ENCODE assay signal across 10 cellular contexts in genomic region chr4:150769235-150769634, GRCh38.
A peak's percentile ranks its signal among the peaks of the same experiment; 100 is the strongest.
DNase-seq lines count a peak whose midpoint lies in the region; FAIRE-seq and TF ChIP-seq lines count a peak whose summit lies in the region.
"Had no signal": no experiment of that assay in that cellular context is flagged by ENCODE, and none has a peak within 500 bp of the region (broad histone marks: within the 10 kb centered on the region; RNA-seq: fewer than 3 reads in every experiment).

No MANE protein-coding gene starts in this region.

- no peak for FAIRE-seq in bronchial epithelial cell (lab: Jason Lieb, UNC)

- DNase-seq in GM12865 (ENCODE audit: low read depth), result peak; percentile 14
- peak; percentile 68 for DNase-seq in MV-4-11 (lab: John Stamatoyannopoulos, UW)
- DNase-seq in bronchial epithelial cell (ENCODE audit: low read depth), result peak; percentile 78
- peak; percentile 36 for DNase-seq in non-pigmented ciliary epithelial cell (ENCODE audit: low read depth)
- no peak for DNase-seq in NCI-H1105 (lab: John Stamatoyannopoulos, UW)
- no peak for DNase-seq in cerebellum (ENCODE audit: low spot score)
- no peak for DNase-seq in head of caudate nucleus
- DNase-seq in NCI-H1048 (lab: John Stamatoyannopoulos, UW), result no peak
- DNase-seq: central memory CD4-positive, alpha-beta T cell; NCI-H1436 had no signal

- no peaks in the 10 kb centered on the region for H3K36me3 ChIP-seq in bronchial epithelial cell (ENCODE audit: control insufficient read depth, insufficient read depth, low read length)

- H3K4me3 ChIP-seq in GM12865 (ENCODE audit: low read depth, low read length) (no peak overlapping the region), bronchial epithelial cell (ENCODE audit: low read depth, low read length) (no peak overlapping the region)

- TF ChIP-seq CTCF in GM12865 (IDR thresholded peaks at IDR 0.05; ENCODE audit: insufficient read depth, low read depth, low read length, missing control alignments) (no peak), bronchial epithelial cell (IDR thresholded peaks at IDR 0.05; ENCODE audit: insufficient read depth, low read length, severe bottlenecking) (no peak)

- intact Hi-C loops in head of caudate nucleus (cut with DNase I), result no loop called here

- no peaks in the 10 kb centered on the region for H3K27me3 ChIP-seq in bronchial epithelial cell (ENCODE audit: control insufficient read depth, insufficient read depth, low read length)

Comparison
In these comparisons a context has a peak if more than half of its experiments do, and no peak if none do; other contexts are left out.
1. DNase-seq: peak in GM12865 (single experiment), MV-4-11 (single experiment), bronchial epithelial cell (single experiment) and non-pigmented ciliary epithelial cell (single experiment); none in NCI-H1105 (single experiment), cerebellum (single experiment), head of caudate nucleus (0 of 42) and NCI-H1048 (single experiment).